ENCODE assay signal across 18 cellular contexts in genomic region chr5:175772747-175773533, GRCh38.
DNase-seq lines count a peak whose midpoint lies in the region; ATAC-seq and TF ChIP-seq lines count a peak whose summit lies in the region.
"Had no signal": no experiment of that assay in that cellular context is flagged by ENCODE, and none has a peak within 500 bp of the region (broad histone marks: within the 10 kb centered on the region; RNA-seq: fewer than 3 reads in every experiment).

No MANE protein-coding gene starts in this region.

- peaks cover 2% of the 10 kb centered on the region for H3K4me1 ChIP-seq in mesendoderm (ENCODE audit: control insufficient read depth, low read depth, low read length)

- no peak overlapping the region for H4K5ac ChIP-seq in mesendoderm (ENCODE audit: low read length)

- no peak overlapping the region for H2BK120ac ChIP-seq in mesendoderm (ENCODE audit: low read depth, low read length)

- WGBS in mesendoderm (ENCODE audit: extremely low coverage, insufficient coverage, low lambda C conversion rate), result no CpG with 5 or more reads among the region's 50 CpGs

- no peaks in the 10 kb centered on the region for H3K36me3 Mint-ChIP-seq in activated CD4-positive, alpha-beta T cell treated with anti-CD3 and anti-CD28 coated beads, Interleukin-2, amount 10 ng/mL, durations not matched to agents 7 days and 5 days (ENCODE audit: low read depth)
- no peaks in the 10 kb centered on the region for H3K36me3 Mint-ChIP-seq in activated CD4-positive, alpha-beta memory T cell treated with anti-CD3 and anti-CD28 coated beads, Interleukin-2, amount 10 ng/mL, durations not matched to agents 7 days and 5 days (ENCODE audit: low read depth)
- H3K36me3 Mint-ChIP-seq: stimulated activated memory B cell treated with anti-CD40 and anti-IgM and Interleukin-4, amounts not matched to agents 10 μg/mL and 1 μg/mL and 100 μg/mL, for 72 hours had no signal

- ATAC-seq in HG03108 (IDR thresholded peaks at IDR 0.05; ENCODE audit: unreplicated experiment), result no peak
- ATAC-seq: activated T-cell treated with anti-CD3 and anti-CD28 coated beads, Interleukin-2, amount 50 U/mL, for 4 hours; right cardiac atrium; stimulated activated memory B cell treated with anti-CD40 and anti-IgM and Interleukin-4, amounts not matched to agents 10 μg/mL and 1 μg/mL and 100 μg/mL, for 72 hours had no signal

- no peak overlapping the region for H2AK5ac ChIP-seq in mesendoderm (ENCODE audit: low read length)

- H3K27me3 ChIP-seq in dorsolateral prefrontal cortex, result peaks cover 0 to 33% (median 3%) of the 10 kb centered on the region in 45 donors
- H3K27me3 ChIP-seq in mesendoderm (ENCODE audit: insufficient read depth, low read length, poor library complexity), result no peaks in the 10 kb centered on the region

- H2BK15ac ChIP-seq in mesendoderm (replicated peaks; ENCODE audit: low read depth), result no peak overlapping the region

- DNase-seq in ELF-1 (ENCODE audit: low read depth, low spot score) (peak; percentile 53), NCI-H146 treated with DMSO at 0.1 percent for 48 hours (lab: John Stamatoyannopoulos, UW; ENCODE audit: unreplicated experiment) (peak; percentile 18), dorsolateral prefrontal cortex (peak in 1 of 10 donors; percentile 40), mesendoderm (peak; percentile 32)
- no peak for DNase-seq in activated CD4-positive, alpha-beta T cell treated with anti-CD3 and anti-CD28 coated beads, Interleukin-2, amount 10 ng/mL, durations not matched to agents 7 days and 5 days
- no peak for DNase-seq in activated CD4-positive, CD25-positive, alpha-beta regulatory T cell treated with anti-CD3 and anti-CD28 coated beads, Interleukin-2, amount 50 U/mL, for 72 hours
- DNase-seq in activated CD4-positive, alpha-beta memory T cell treated with anti-CD3 and anti-CD28 coated beads, Interleukin-2, amount 10 ng/mL, durations not matched to agents 7 days and 5 days, result no peak
- DNase-seq: activated CD4-positive, CD25-positive, alpha-beta regulatory T cell; activated T-cell treated with anti-CD3 and anti-CD28 coated beads, Interleukin-2, amount 50 U/mL, for 4 hours; DMS79; Kasumi-1; NCI-H2171 treated with DMSO at 0.1 percent for 48 hours; right cardiac atrium; stimulated activated CD4-positive, alpha-beta T cell treated with anti-CD3 and anti-CD28 coated beads, Interleukin-4, amount 100 ng/mL, for 1 hour; T-helper 1 cell had no signal

- no peak overlapping the region for H3K27ac Mint-ChIP-seq in activated CD4-positive, alpha-beta T cell treated with anti-CD3 and anti-CD28 coated beads, Interleukin-2, amount 10 ng/mL, durations not matched to agents 7 days and 5 days
- H3K27ac Mint-ChIP-seq in activated CD4-positive, alpha-beta memory T cell treated with anti-CD3 and anti-CD28 coated beads, Interleukin-2, amount 10 ng/mL, durations not matched to agents 7 days and 5 days, result no peak overlapping the region
- H3K27ac Mint-ChIP-seq: B cell; stimulated activated memory B cell treated with anti-CD40 and anti-IgM and Interleukin-4, amounts not matched to agents 10 μg/mL and 1 μg/mL and 100 μg/mL, for 72 hours had no signal

- no peak overlapping the region for H4K8ac ChIP-seq in mesendoderm (ENCODE audit: low read depth, low read length)

- CTCF ChIA-PET in activated CD4-positive, alpha-beta T cell treated with anti-CD3 and anti-CD28 coated beads, Interleukin-2, amount 10 ng/mL, durations not matched to agents 7 days and 5 days (lab: Charles Lee), result no interaction called here
- CTCF ChIA-PET in activated CD4-positive, alpha-beta memory T cell treated with anti-CD3 and anti-CD28 coated beads, Interleukin-2, amount 10 ng/mL, durations not matched to agents 7 days and 5 days (lab: Charles Lee), result no interaction called here

- no peaks in the 10 kb centered on the region for H3K9me3 Mint-ChIP-seq in activated CD4-positive, alpha-beta T cell treated with anti-CD3 and anti-CD28 coated beads, Interleukin-2, amount 10 ng/mL, durations not matched to agents 7 days and 5 days
- H3K9me3 Mint-ChIP-seq in activated CD4-positive, alpha-beta memory T cell treated with anti-CD3 and anti-CD28 coated beads, Interleukin-2, amount 10 ng/mL, durations not matched to agents 7 days and 5 days, result no peaks in the 10 kb centered on the region

- H2BK5ac ChIP-seq in mesendoderm (ENCODE audit: low read length), result no peak overlapping the region

- H3K56ac ChIP-seq in mesendoderm (ENCODE audit: low read length), result peak overlapping the region; percentile 68

- H3K4me1 Mint-ChIP-seq in activated CD4-positive, alpha-beta T cell treated with anti-CD3 and anti-CD28 coated beads, Interleukin-2, amount 10 ng/mL, durations not matched to agents 7 days and 5 days, result no peaks in the 10 kb centered on the region
- H3K4me1 Mint-ChIP-seq in activated CD4-positive, alpha-beta memory T cell treated with anti-CD3 and anti-CD28 coated beads, Interleukin-2, amount 10 ng/mL, durations not matched to agents 7 days and 5 days, result no peaks in the 10 kb centered on the region
- H3K4me1 Mint-ChIP-seq: stimulated activated memory B cell treated with anti-CD40 and anti-IgM and Interleukin-4, amounts not matched to agents 10 μg/mL and 1 μg/mL and 100 μg/mL, for 72 hours had no signal

- no peak overlapping the region for H3K4ac ChIP-seq in mesendoderm (ENCODE audit: low read depth, low read length)

- H3K4me3 Mint-ChIP-seq in activated CD4-positive, alpha-beta T cell treated with anti-CD3 and anti-CD28 coated beads, Interleukin-2, amount 10 ng/mL, durations not matched to agents 7 days and 5 days, result no peak overlapping the region
- H3K4me3 Mint-ChIP-seq in activated CD4-positive, alpha-beta memory T cell treated with anti-CD3 and anti-CD28 coated beads, Interleukin-2, amount 10 ng/mL, durations not matched to agents 7 days and 5 days, result no peak overlapping the region
- H3K4me3 Mint-ChIP-seq: activated T-cell treated with anti-CD3 and anti-CD28 coated beads, Interleukin-2, amount 50 U/mL, for 4 hours; B cell; stimulated activated memory B cell treated with anti-CD40 and anti-IgM and Interleukin-4, amounts not matched to agents 10 μg/mL and 1 μg/mL and 100 μg/mL, for 72 hours had no signal

- POLR2A ChIA-PET in activated CD4-positive, alpha-beta T cell treated with anti-CD3 and anti-CD28 coated beads, Interleukin-2, amount 10 ng/mL, durations not matched to agents 7 days and 5 days (lab: Charles Lee), result no interaction called here
- POLR2A ChIA-PET in activated CD4-positive, alpha-beta memory T cell treated with anti-CD3 and anti-CD28 coated beads, Interleukin-2, amount 10 ng/mL, durations not matched to agents 7 days and 5 days (lab: Charles Lee), result no interaction called here

- no peak overlapping the region for H3K18ac ChIP-seq in mesendoderm (ENCODE audit: low read length)

- H3K9ac ChIP-seq in mesendoderm (ENCODE audit: low read length), result peak overlapping the region; percentile 32

- intact Hi-C loops in dorsolateral prefrontal cortex (cut with DNase I), result no loop called here

- H3K36me3 ChIP-seq in mesendoderm (ENCODE audit: control insufficient read depth, insufficient read depth, low read length), result no peaks in the 10 kb centered on the region

- H3K4me3 ChIP-seq in dorsolateral prefrontal cortex (peak overlapping the region in 55 of 59 donors; percentile 10 to 56 (median 39)), mesendoderm (ENCODE audit: low read length) (peak overlapping the region; percentile 13)

- peaks cover 47% of the 10 kb centered on the region for H3K27me3 Mint-ChIP-seq in activated CD4-positive, alpha-beta T cell treated with anti-CD3 and anti-CD28 coated beads, Interleukin-2, amount 10 ng/mL, durations not matched to agents 7 days and 5 days
- H3K27me3 Mint-ChIP-seq in activated CD4-positive, alpha-beta memory T cell treated with anti-CD3 and anti-CD28 coated beads, Interleukin-2, amount 10 ng/mL, durations not matched to agents 7 days and 5 days, result peaks cover 46% of the 10 kb centered on the region

- H3K27ac ChIP-seq in dorsolateral prefrontal cortex (peak overlapping the region in 2 of 59 donors; percentile 27 to 54), mesendoderm (ENCODE audit: low read depth, low read length) (no peak overlapping the region)

- no peaks in the 10 kb centered on the region for H3K79me1 ChIP-seq in mesendoderm (ENCODE audit: low read length)

- no peak for TF ChIP-seq CTCF in dorsolateral prefrontal cortex (IDR thresholded peaks at IDR 0.05 in 54 of 56, conservative IDR thresholded peaks at IDR 0.05 in 2 of 56; ENCODE audit: low read depth in 1 of 56, partially characterized antibody in 56 of 56)

- H3K23ac ChIP-seq in mesendoderm (ENCODE audit: low read length), result no peak overlapping the region

- H3K4me2 ChIP-seq in mesendoderm (ENCODE audit: low read length), result peak overlapping the region; percentile 39

- H3K79me2 ChIP-seq in mesendoderm (ENCODE audit: control insufficient read depth, insufficient read depth, low read length), result no peaks in the 10 kb centered on the region

Comparison
In these comparisons a context has a peak if more than half of its experiments do, and no peak if none do; other contexts are left out.
1. DNase-seq: peak in ELF-1 (single experiment), NCI-H146 treated with DMSO at 0.1 percent for 48 hours (single experiment) and mesendoderm (single experiment); none in activated CD4-positive, alpha-beta T cell treated with anti-CD3 and anti-CD28 coated beads, Interleukin-2, amount 10 ng/mL, durations not matched to agents 7 days and 5 days (single experiment), activated CD4-positive, CD25-positive, alpha-beta regulatory T cell treated with anti-CD3 and anti-CD28 coated beads, Interleukin-2, amount 50 U/mL, for 72 hours (single experiment) and activated CD4-positive, alpha-beta memory T cell treated with anti-CD3 and anti-CD28 coated beads, Interleukin-2, amount 10 ng/mL, durations not matched to agents 7 days and 5 days (single experiment).